Comparison of ENCODE assay signal across 1 cellular context in the genomic region with DNA sequence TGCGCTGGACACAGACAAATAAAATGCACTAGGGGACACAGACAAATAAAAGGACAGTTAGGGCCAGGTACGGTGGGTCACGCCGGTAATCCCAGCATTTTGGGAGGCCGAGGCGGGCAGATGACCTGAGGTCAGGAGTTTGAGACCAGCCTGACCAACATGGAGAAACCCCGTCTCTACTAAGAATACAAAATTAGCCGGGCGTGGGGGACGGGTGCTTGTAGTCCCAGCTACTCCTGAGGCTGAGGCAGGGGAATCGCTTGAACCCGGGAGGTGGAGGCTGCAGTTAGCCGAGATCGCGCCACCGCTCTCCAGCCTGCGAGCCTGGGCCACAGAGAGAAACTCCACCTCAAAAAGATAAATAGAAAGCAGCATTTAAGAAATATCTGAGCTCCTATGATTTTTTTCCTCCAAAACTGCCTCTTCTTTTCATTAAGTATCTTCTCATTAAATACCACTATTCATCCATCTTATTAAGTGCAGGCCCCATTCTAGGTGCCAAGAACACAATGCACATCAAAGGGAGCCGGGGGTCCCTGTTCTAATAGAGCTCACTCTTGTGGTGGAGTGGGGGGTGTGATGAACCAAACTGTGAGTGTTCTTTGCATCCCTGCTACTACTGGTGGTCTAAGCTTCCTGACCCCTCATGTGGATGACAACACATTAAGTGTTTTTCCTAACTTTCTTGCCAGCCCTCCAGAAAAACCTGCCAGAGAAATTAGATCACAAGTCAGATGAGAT.
TF ChIP-seq lines count a peak whose summit lies in the region.

No MANE protein-coding gene starts in this region.

TF ChIP-seq in IMR-90, 13 proteins besides CTCF, POLR2A, EP300 and RAD21 (continued from another document):
- TF ChIP-seq ELK1 (IDR thresholded peaks at IDR 0.05; ENCODE audit: borderline replicate concordance, low read depth, low read length): no peak
